In the genomic region with DNA sequence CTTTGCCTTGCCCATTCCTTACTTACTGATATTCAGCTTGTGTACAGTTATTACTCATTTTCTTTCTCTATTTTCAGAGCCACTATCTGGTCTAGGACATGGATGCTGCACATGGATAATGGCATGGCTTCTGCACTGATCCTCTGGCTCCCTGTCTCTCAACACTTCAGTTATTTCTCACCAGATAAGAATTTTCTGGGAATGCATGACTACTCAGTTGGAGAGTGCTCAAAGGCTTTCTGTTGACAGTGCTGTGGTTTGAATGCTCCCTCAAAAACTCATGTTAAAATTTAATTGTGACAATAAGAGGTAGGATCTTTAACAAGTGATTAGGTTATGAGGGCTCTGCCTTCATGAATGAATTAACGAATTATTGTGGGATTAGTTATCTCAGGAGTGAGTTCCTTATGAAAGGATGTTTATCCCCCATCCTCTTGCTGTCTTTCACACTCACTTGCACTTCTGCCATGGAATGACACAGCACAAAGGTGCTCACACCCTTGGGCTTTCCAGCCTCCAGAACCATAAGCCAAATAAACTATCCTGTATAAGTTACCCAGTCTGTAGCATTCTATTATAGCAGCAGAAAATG, we compare ENCODE assay signal across 12 cellular contexts. TPM values are rescaled to one million over a fixed set of nuclear protein-coding genes. Genes with fewer than 3 reads are reported as not detected.
DNase-seq lines count a peak whose midpoint lies in the region; ATAC-seq and TF ChIP-seq lines count a peak whose summit lies in the region.
"Had no signal": no experiment of that assay in that cellular context is flagged by ENCODE, and none has a peak within 500 bp of the region (broad histone marks: within the 10 kb centered on the region; RNA-seq: fewer than 3 reads in every experiment).

No MANE protein-coding gene starts in this region.

- 95% methylated on average over 1 of the region's 1 CpG for WGBS in esophagus muscularis mucosa

- H3K79me2 ChIP-seq in osteoblast (ENCODE audit: insufficient read depth, low read length) (no peaks in the 10 kb centered on the region), PC-9 (ENCODE audit: low read depth) (no peaks in the 10 kb centered on the region)

- TF ChIP-seq POLR2A in esophagus muscularis mucosa (IDR thresholded peaks at IDR 0.05; ENCODE audit: low read depth) = no peak

- no TSS peak for BruUV-seq in PC-9 (replicated peaks; lab: Mats Ljungman, UMichigan)

- ATAC-seq in GM19452 (IDR thresholded peaks at IDR 0.05; ENCODE audit: unreplicated experiment) = no peak

- H3K4me2 ChIP-seq in osteoblast (ENCODE audit: insufficient read depth, low read length) (peak overlapping the region; percentile 21), PC-9 (no peak overlapping the region)

- DNase-seq in GM03348 (ENCODE audit: low spot score) = peak; percentile 82
- peak; percentile 51 for DNase-seq in MG63
- peak; percentile 60 for DNase-seq in esophagus muscularis mucosa (ENCODE audit: extremely low spot score)
- DNase-seq in osteoblast (ENCODE audit: insufficient read length, low spot score, missing footprints) = no peak
- no peak for DNase-seq in PC-9
- no peak for DNase-seq in SW480 (ENCODE audit: low spot score)
- DNase-seq: activated naive CD8-positive, alpha-beta T cell treated with anti-CD3 and anti-CD28 coated beads for 36 hours; dermis blood vessel endothelial cell; glutamatergic neuron; NCI-H1105 treated with DMSO at 0.1 percent for 48 hours; NCI-H524 treated with DMSO at 0.1 percent for 48 hours had no signal

- no peaks in the 10 kb centered on the region for H3K27me3 ChIP-seq in MG63
- H3K27me3 ChIP-seq in esophagus muscularis mucosa = no peaks in the 10 kb centered on the region
- H3K27me3 ChIP-seq in osteoblast (ENCODE audit: insufficient read depth, low read length) = peaks cover 17% of the 10 kb centered on the region
- no peaks in the 10 kb centered on the region for H3K27me3 ChIP-seq in PC-9 (ENCODE audit: insufficient read depth, low read depth)

- intact Hi-C loops in esophagus muscularis mucosa (cut with DNase I) (no loop called here), PC-9 (cut with micrococcal nuclease; ENCODE audit: unreplicated experiment) (no loop called here)

- TF ChIP-seq EP300 in esophagus muscularis mucosa (IDR thresholded peaks at IDR 0.05) = no peak

- H3K27ac ChIP-seq in esophagus muscularis mucosa (replicated peaks in 1 of 4) (no peak overlapping the region), osteoblast (ENCODE audit: low read depth, low read length) (peak overlapping the region; percentile 52), PC-9 (no peak overlapping the region)

- H3K4me1 ChIP-seq in esophagus muscularis mucosa (no peaks in the 10 kb centered on the region), osteoblast (ENCODE audit: insufficient read depth, low read length) (peaks cover 14% of the 10 kb centered on the region), PC-9 (replicated peaks; ENCODE audit: insufficient read depth) (no peaks in the 10 kb centered on the region)

- H3K4me3 ChIP-seq in MG63 = no peak overlapping the region
- H3K4me3 ChIP-seq in esophagus muscularis mucosa = no peak overlapping the region
- no peak overlapping the region for H3K4me3 ChIP-seq in osteoblast (ENCODE audit: insufficient read depth, low read length)
- no peak overlapping the region for H3K4me3 ChIP-seq in PC-9

- H4K20me1 ChIP-seq in osteoblast (ENCODE audit: insufficient read depth, low read length) (no peaks in the 10 kb centered on the region), PC-9 (ENCODE audit: insufficient read depth) (no peaks in the 10 kb centered on the region)

- CTCF ChIA-PET in PC-9 (lab: Charles Lee) = no interaction called here

- H2AFZ ChIP-seq in osteoblast (ENCODE audit: low read length) (no peak overlapping the region), PC-9 (no peak overlapping the region)

- H3K9me2 ChIP-seq in PC-9 (ENCODE audit: insufficient read depth) = no peaks in the 10 kb centered on the region

- no peaks in the 10 kb centered on the region for H3F3A ChIP-seq in PC-9 (ENCODE audit: insufficient read depth, low read depth)

- H3K9me3 ChIP-seq in MG63 = no peaks in the 10 kb centered on the region
- H3K9me3 ChIP-seq in esophagus muscularis mucosa = no peaks in the 10 kb centered on the region
- no peaks in the 10 kb centered on the region for H3K9me3 ChIP-seq in osteoblast (ENCODE audit: low read depth, low read length)
- no peaks in the 10 kb centered on the region; the same call in 1 of the 2 replicates for H3K9me3 ChIP-seq in PC-9 (ENCODE audit: insufficient read depth, low read depth)

- H3K36me3 ChIP-seq in MG63 (no peaks in the 10 kb centered on the region), esophagus muscularis mucosa (no peaks in the 10 kb centered on the region), osteoblast (ENCODE audit: insufficient read depth, low read length) (no peaks in the 10 kb centered on the region), PC-9 (ENCODE audit: low read depth) (no peaks in the 10 kb centered on the region)

- TF ChIP-seq CTCF in esophagus muscularis mucosa (IDR thresholded peaks at IDR 0.05) (no peak), osteoblast (IDR thresholded peaks at IDR 0.05; ENCODE audit: extremely low read depth, low read depth, low read length) (no peak), PC-9 (conservative IDR thresholded peaks at IDR 0.05) (no peak)

- POLR2A ChIA-PET in PC-9 (lab: Charles Lee; ENCODE audit: unreplicated experiment) = no interaction called here

RNA-seq across cellular contexts. Expression of a gene that starts 16.1 kb away (rescaled TPM):
- not detected in 2 replicates for total RNA-seq in MG63 (2014; rRNA removed; shearing (Covaris generic); ENCODE audit: low replicate concordance)
- total RNA-seq in esophagus muscularis mucosa = 1 to 10 TPM; 1.8 to 3.8 (median 2.7) TPM
- total RNA-seq in osteoblast = not detected in 2 replicates
- not detected in 2 replicates for total RNA-seq in PC-9 (2021)

Comparison
In these comparisons a context has a peak if more than half of its experiments do, and no peak if none do; other contexts are left out.
1. DNase-seq: peak in GM03348 (single experiment), MG63 (single experiment) and esophagus muscularis mucosa (single experiment); none in osteoblast (single experiment), PC-9 (0 of 2) and SW480 (single experiment).